ENCODE assay signal across 29 cellular contexts in genomic region chr3:112415390-112415789, GRCh38.
"Had no signal": no experiment of that assay in that cellular context is flagged by ENCODE, and none has a peak within 500 bp of the region (broad histone marks: within the 10 kb centered on the region; RNA-seq: fewer than 3 reads in every experiment).

No MANE protein-coding gene starts in this region.

- H3K9me3 ChIP-seq: ovary, psoas muscle, right lobe of liver, sigmoid colon, stomach, thoracic aorta, thyroid gland, tibial nerve, upper lobe of left lung, vagina had no signal

- H3K4me3 Mint-ChIP-seq: natural killer cell; nephron; neural progenitor cell; stimulated activated effector memory CD8-positive, alpha-beta T cell treated with anti-CD3 and anti-CD28 coated beads, Interleukin-12 subunit alpha, Interleukin-12 subunit beta, amount 100 ng/mL, for 72 hours; stimulated activated naive B cell treated with anti-CD40 and anti-IgM and Interleukin-4, amounts not matched to agents 10 μg/mL and 1 μg/mL and 100 μg/mL, for 72 hours; stimulated activated naive CD8-positive, alpha-beta T cell treated with anti-CD3 and anti-CD28 coated beads, Interleukin-15, Interleukin-2, amounts not matched to agents 100 ng/mL and 50 ng/mL, for 24 hours had no signal

- H3K4me1 ChIP-seq: neural progenitor cell, parathyroid adenoma, psoas muscle, right lobe of liver, stomach, thyroid gland, tibial nerve, upper lobe of left lung, vagina had no signal

- H3K4me1 Mint-ChIP-seq: neural progenitor cell had no signal

- ATAC-seq: natural killer cell; psoas muscle; right cardiac atrium; right lobe of liver; stimulated activated effector memory CD8-positive, alpha-beta T cell treated with anti-CD3 and anti-CD28 coated beads, Interleukin-12 subunit alpha, Interleukin-12 subunit beta, amount 100 ng/mL, for 72 hours; stimulated activated naive B cell treated with anti-CD40 and anti-IgM and Interleukin-4, amounts not matched to agents 10 μg/mL and 1 μg/mL and 100 μg/mL, for 72 hours had no signal

- H3K27ac Mint-ChIP-seq: natural killer cell; nephron; neural progenitor cell; progenitor cell of endocrine pancreas; stimulated activated effector memory CD8-positive, alpha-beta T cell treated with anti-CD3 and anti-CD28 coated beads, Interleukin-12 subunit alpha, Interleukin-12 subunit beta, amount 100 ng/mL, for 72 hours; stimulated activated naive B cell treated with anti-CD40 and anti-IgM and Interleukin-4, amounts not matched to agents 10 μg/mL and 1 μg/mL and 100 μg/mL, for 72 hours; stimulated activated naive CD8-positive, alpha-beta T cell treated with anti-CD3 and anti-CD28 coated beads, Interleukin-15, Interleukin-2, amounts not matched to agents 100 ng/mL and 50 ng/mL, for 24 hours had no signal

- H2AFZ ChIP-seq: neural progenitor cell, parathyroid adenoma had no signal

- H3K9me3 Mint-ChIP-seq: natural killer cell; neural progenitor cell; stimulated activated effector memory CD8-positive, alpha-beta T cell treated with anti-CD3 and anti-CD28 coated beads, Interleukin-12 subunit alpha, Interleukin-12 subunit beta, amount 100 ng/mL, for 72 hours had no signal

- DNase-seq: natural killer cell; occipital lobe; ovary; posterior cingulate gyrus; psoas muscle; right cardiac atrium; right lobe of liver; sigmoid colon; small intestine; stimulated activated CD4-positive, alpha-beta T cell treated with anti-CD3 and anti-CD28 coated beads, Interleukin-15, amount 100 ng/mL, for 24 hours; stimulated activated CD4-positive, alpha-beta T cell treated with anti-CD3 and anti-CD28 coated beads, Interleukin-2, amount 100 ng/mL, for 24 hours; stimulated activated CD4-positive, alpha-beta T cell treated with anti-CD3 and anti-CD28 coated beads, Interleukin-2, amount 100 ng/mL, for 48 hours; stimulated activated CD4-positive, alpha-beta T cell treated with anti-CD3 and anti-CD28 coated beads, Interleukin-4, amount 100 ng/mL, for 24 hours; stimulated activated naive B cell treated with anti-CD40 and anti-IgM and Interleukin-4, amounts not matched to agents 10 μg/mL and 1 μg/mL and 100 μg/mL, for 72 hours; stimulated activated naive CD4-positive, alpha-beta T cell treated with Interleukin-2 at 50 U/mL for 16 hours; stomach; thyroid gland; trophoblast cell; upper lobe of left lung had no signal

- FAIRE-seq: urothelium cell line had no signal

- H3K27me3 ChIP-seq: neural progenitor cell, ovary, right lobe of liver, sigmoid colon, stomach, thyroid gland, tibial nerve, upper lobe of left lung, vagina had no signal

- H3K36me3 Mint-ChIP-seq: natural killer cell; neural progenitor cell; stimulated activated effector memory CD8-positive, alpha-beta T cell treated with anti-CD3 and anti-CD28 coated beads, Interleukin-12 subunit alpha, Interleukin-12 subunit beta, amount 100 ng/mL, for 72 hours had no signal

- H3K79me2 ChIP-seq: parathyroid adenoma had no signal

- H3K4me3 ChIP-seq: neural progenitor cell, ovary, psoas muscle, right lobe of liver, sigmoid colon, stomach, thoracic aorta, thyroid gland, tibial nerve, upper lobe of left lung, vagina had no signal

- H3K27me3 Mint-ChIP-seq: stimulated activated naive B cell treated with anti-CD40 and anti-IgM and Interleukin-4, amounts not matched to agents 10 μg/mL and 1 μg/mL and 100 μg/mL, for 72 hours; stimulated activated naive CD8-positive, alpha-beta T cell treated with anti-CD3 and anti-CD28 coated beads, Interleukin-15, Interleukin-2, amounts not matched to agents 100 ng/mL and 50 ng/mL, for 24 hours had no signal

- H3K27ac ChIP-seq: neural progenitor cell, ovary, parathyroid adenoma, psoas muscle, right lobe of liver, sigmoid colon, stomach, thoracic aorta, thyroid gland, tibial nerve, upper lobe of left lung, vagina had no signal

- H3K36me3 ChIP-seq: neural progenitor cell, ovary, right lobe of liver, sigmoid colon, stomach, thoracic aorta, thyroid gland, tibial nerve, upper lobe of left lung, vagina had no signal

- H3K4me2 ChIP-seq: neural progenitor cell had no signal

- H3K9ac ChIP-seq: neural progenitor cell, parathyroid adenoma had no signal
